Comparison of ENCODE assay signal across 1 cellular context in the genomic region with DNA sequence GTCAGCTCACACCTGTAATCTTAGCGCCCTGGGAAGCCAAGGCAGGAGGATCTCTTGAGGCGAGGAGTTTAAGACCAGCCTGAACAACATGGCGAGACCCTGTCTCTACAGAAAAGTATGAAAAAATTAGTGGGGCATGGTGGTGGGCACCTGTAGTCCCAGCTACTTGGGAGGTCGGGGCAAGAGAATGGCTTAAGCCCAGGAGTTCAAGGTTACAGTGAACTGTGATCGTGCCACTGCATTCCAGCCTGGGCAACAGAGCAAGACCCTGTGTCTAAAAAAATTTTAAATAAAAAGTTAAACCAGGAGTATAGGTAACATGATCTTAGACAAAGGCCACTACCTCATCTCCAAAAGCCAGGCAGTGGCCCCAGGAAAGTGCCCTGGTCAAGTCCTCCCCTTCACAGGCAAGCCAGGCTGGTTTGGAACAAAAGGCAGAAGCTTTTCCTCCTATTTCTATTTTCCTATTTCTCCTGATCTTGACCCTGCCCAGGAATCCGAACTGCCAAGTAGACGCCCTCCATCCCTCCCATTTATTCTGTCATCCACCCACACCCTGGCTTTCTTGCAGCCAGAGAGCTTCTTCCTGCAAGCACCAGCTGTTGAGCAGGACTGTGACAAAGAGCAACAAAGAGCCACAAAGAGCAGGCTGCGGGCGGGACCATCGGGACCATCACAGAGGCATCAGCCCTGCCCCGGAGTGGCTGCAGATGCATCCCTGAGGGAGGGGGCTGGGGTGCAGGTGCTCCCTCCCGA.
TF ChIP-seq lines count a peak whose summit lies in the region.

No MANE protein-coding gene starts in this region.

TF ChIP-seq in HepG2, 621 proteins besides CTCF, POLR2A, EP300 and RAD21 (continued from another document):
- TF ChIP-seq, protein P1, sequence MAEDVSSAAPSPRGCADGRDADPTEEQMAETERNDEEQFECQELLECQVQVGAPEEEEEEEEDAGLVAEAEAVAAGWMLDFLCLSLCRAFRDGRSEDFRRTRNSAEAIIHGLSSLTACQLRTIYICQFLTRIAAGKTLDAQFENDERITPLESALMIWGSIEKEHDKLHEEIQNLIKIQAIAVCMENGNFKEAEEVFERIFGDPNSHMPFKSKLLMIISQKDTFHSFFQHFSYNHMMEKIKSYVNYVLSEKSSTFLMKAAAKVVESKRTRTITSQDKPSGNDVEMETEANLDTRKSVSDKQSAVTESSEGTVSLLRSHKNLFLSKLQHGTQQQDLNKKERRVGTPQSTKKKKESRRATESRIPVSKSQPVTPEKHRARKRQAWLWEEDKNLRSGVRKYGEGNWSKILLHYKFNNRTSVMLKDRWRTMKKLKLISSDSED (CRISPR knock-in tag; IDR thresholded peaks at IDR 0.05): no peak
- TF ChIP-seq ZNF616 (CRISPR knock-in tag; IDR thresholded peaks at IDR 0.05; ENCODE audit: low read depth) (no peak), ZNF891 (CRISPR knock-in tag; IDR thresholded peaks at IDR 0.05) (0 out of 2 replicates have a peak, but pooled peaks have one; percentile 1), ZNF367 (CRISPR knock-in tag; IDR thresholded peaks at IDR 0.05; ENCODE audit: borderline replicate concordance) (no peak), ZFP90 (CRISPR knock-in tag; IDR thresholded peaks at IDR 0.05; ENCODE audit: borderline replicate concordance) (no peak), SP1 (IDR thresholded peaks at IDR 0.05) (no peak), SP1 (CRISPR knock-in tag; IDR thresholded peaks at IDR 0.05) (no peak), ZNF567 (CRISPR knock-in tag; IDR thresholded peaks at IDR 0.05; ENCODE audit: borderline replicate concordance) (peak; percentile 67; the same call in 1 of the 2 replicates), SALL1 (CRISPR knock-in tag; IDR thresholded peaks at IDR 0.05) (0 out of 2 replicates have a peak, but pooled peaks have one; percentile 52), ZNF292 (CRISPR knock-in tag; IDR thresholded peaks at IDR 0.05; ENCODE audit: borderline replicate concordance, low read depth) (peak; percentile 76; the same call in 1 of the 2 replicates), ZNF713 (CRISPR knock-in tag; IDR thresholded peaks at IDR 0.05) (0 out of 2 replicates have a peak, but pooled peaks have one; percentile 30), ZFP82 (CRISPR knock-in tag; IDR thresholded peaks at IDR 0.05; ENCODE audit: borderline replicate concordance) (peak; percentile 54; the same call in 1 of the 2 replicates), ZNF234 (CRISPR knock-in tag; conservative IDR thresholded peaks at IDR 0.05) (no peak), TMF1 (CRISPR knock-in tag; IDR thresholded peaks at IDR 0.05; ENCODE audit: low read depth) (no peak), KDM4B (CRISPR knock-in tag; IDR thresholded peaks at IDR 0.05) (0 out of 2 replicates have a peak, but pooled peaks have one; percentile 18), POGZ (CRISPR knock-in tag; IDR thresholded peaks at IDR 0.05) (peak; percentile 46; the same call in 1 of the 2 replicates), KDM1A (CRISPR knock-in tag; IDR thresholded peaks at IDR 0.05) (0 out of 2 replicates have a peak, but pooled peaks have one; percentile 30), NRL (CRISPR knock-in tag; IDR thresholded peaks at IDR 0.05; ENCODE audit: borderline replicate concordance) (0 out of 2 replicates have a peak, but pooled peaks have one; percentile 23), ZNF460 (CRISPR knock-in tag; IDR thresholded peaks at IDR 0.05; ENCODE audit: borderline replicate concordance) (peak; percentile 83), ZNF121 (CRISPR knock-in tag; IDR thresholded peaks at IDR 0.05) (peak; percentile 97), KMT2B (CRISPR knock-in tag; IDR thresholded peaks at IDR 0.05) (no peak), KLF12 (CRISPR knock-in tag; IDR thresholded peaks at IDR 0.05; ENCODE audit: borderline replicate concordance) (0 out of 2 replicates have a peak, but pooled peaks have one; percentile 43), ZNF143 (CRISPR knock-in tag; IDR thresholded peaks at IDR 0.05) (no peak), ZNF136 (CRISPR knock-in tag; IDR thresholded peaks at IDR 0.05; ENCODE audit: low read depth) (peak; percentile 24; the same call in 1 of the 2 replicates), ZC3H4 (CRISPR knock-in tag; IDR thresholded peaks at IDR 0.05; ENCODE audit: borderline replicate concordance) (peak; percentile 53; the same call in 1 of the 2 replicates), NR1H2 (CRISPR knock-in tag; IDR thresholded peaks at IDR 0.05; ENCODE audit: borderline replicate concordance, low read depth) (peak; percentile 50; the same call in 1 of the 2 replicates), ZNF883 (CRISPR knock-in tag; IDR thresholded peaks at IDR 0.05; ENCODE audit: not compliant biosample characterization) (no peak)
- TF ChIP-seq, protein P2, sequence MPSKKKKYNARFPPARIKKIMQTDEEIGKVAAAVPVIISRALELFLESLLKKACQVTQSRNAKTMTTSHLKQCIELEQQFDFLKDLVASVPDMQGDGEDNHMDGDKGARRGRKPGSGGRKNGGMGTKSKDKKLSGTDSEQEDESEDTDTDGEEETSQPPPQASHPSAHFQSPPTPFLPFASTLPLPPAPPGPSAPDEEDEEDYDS (CRISPR knock-in tag; IDR thresholded peaks at IDR 0.05): 0 out of 2 replicates have a peak, but pooled peaks have one; percentile 21
- TF ChIP-seq, protein P3, sequence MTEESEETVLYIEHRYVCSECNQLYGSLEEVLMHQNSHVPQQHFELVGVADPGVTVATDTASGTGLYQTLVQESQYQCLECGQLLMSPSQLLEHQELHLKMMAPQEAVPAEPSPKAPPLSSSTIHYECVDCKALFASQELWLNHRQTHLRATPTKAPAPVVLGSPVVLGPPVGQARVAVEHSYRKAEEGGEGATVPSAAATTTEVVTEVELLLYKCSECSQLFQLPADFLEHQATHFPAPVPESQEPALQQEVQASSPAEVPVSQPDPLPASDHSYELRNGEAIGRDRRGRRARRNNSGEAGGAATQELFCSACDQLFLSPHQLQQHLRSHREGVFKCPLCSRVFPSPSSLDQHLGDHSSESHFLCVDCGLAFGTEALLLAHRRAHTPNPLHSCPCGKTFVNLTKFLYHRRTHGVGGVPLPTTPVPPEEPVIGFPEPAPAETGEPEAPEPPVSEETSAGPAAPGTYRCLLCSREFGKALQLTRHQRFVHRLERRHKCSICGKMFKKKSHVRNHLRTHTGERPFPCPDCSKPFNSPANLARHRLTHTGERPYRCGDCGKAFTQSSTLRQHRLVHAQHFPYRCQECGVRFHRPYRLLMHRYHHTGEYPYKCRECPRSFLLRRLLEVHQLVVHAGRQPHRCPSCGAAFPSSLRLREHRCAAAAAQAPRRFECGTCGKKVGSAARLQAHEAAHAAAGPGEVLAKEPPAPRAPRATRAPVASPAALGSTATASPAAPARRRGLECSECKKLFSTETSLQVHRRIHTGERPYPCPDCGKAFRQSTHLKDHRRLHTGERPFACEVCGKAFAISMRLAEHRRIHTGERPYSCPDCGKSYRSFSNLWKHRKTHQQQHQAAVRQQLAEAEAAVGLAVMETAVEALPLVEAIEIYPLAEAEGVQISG (CRISPR knock-in tag; IDR thresholded peaks at IDR 0.05): peak; percentile 31; the same call in 1 of the 2 replicates
- TF ChIP-seq, protein P4, sequence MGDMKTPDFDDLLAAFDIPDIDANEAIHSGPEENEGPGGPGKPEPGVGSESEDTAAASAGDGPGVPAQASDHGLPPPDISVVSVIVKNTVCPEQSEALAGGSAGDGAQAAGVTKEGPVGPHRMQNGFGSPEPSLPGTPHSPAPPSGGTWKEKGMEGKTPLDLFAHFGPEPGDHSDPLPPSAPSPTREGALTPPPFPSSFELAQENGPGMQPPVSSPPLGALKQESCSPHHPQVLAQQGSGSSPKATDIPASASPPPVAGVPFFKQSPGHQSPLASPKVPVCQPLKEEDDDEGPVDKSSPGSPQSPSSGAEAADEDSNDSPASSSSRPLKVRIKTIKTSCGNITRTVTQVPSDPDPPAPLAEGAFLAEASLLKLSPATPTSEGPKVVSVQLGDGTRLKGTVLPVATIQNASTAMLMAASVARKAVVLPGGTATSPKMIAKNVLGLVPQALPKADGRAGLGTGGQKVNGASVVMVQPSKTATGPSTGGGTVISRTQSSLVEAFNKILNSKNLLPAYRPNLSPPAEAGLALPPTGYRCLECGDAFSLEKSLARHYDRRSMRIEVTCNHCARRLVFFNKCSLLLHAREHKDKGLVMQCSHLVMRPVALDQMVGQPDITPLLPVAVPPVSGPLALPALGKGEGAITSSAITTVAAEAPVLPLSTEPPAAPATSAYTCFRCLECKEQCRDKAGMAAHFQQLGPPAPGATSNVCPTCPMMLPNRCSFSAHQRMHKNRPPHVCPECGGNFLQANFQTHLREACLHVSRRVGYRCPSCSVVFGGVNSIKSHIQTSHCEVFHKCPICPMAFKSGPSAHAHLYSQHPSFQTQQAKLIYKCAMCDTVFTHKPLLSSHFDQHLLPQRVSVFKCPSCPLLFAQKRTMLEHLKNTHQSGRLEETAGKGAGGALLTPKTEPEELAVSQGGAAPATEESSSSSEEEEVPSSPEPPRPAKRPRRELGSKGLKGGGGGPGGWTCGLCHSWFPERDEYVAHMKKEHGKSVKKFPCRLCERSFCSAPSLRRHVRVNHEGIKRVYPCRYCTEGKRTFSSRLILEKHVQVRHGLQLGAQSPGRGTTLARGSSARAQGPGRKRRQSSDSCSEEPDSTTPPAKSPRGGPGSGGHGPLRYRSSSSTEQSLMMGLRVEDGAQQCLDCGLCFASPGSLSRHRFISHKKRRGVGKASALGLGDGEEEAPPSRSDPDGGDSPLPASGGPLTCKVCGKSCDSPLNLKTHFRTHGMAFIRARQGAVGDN (CRISPR knock-in tag; IDR thresholded peaks at IDR 0.05): peak; percentile 80
- TF ChIP-seq, protein P5, sequence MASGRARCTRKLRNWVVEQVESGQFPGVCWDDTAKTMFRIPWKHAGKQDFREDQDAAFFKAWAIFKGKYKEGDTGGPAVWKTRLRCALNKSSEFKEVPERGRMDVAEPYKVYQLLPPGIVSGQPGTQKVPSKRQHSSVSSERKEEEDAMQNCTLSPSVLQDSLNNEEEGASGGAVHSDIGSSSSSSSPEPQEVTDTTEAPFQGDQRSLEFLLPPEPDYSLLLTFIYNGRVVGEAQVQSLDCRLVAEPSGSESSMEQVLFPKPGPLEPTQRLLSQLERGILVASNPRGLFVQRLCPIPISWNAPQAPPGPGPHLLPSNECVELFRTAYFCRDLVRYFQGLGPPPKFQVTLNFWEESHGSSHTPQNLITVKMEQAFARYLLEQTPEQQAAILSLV (CRISPR knock-in tag; IDR thresholded peaks at IDR 0.05; ENCODE audit: borderline replicate concordance): 0 out of 2 replicates have a peak, but pooled peaks have one; percentile 43
- TF ChIP-seq, protein P6, sequence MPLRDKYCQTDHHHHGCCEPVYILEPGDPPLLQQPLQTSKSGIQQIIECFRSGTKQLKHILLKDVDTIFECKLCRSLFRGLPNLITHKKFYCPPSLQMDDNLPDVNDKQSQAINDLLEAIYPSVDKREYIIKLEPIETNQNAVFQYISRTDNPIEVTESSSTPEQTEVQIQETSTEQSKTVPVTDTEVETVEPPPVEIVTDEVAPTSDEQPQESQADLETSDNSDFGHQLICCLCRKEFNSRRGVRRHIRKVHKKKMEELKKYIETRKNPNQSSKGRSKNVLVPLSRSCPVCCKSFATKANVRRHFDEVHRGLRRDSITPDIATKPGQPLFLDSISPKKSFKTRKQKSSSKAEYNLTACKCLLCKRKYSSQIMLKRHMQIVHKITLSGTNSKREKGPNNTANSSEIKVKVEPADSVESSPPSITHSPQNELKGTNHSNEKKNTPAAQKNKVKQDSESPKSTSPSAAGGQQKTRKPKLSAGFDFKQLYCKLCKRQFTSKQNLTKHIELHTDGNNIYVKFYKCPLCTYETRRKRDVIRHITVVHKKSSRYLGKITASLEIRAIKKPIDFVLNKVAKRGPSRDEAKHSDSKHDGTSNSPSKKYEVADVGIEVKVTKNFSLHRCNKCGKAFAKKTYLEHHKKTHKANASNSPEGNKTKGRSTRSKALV (CRISPR knock-in tag; IDR thresholded peaks at IDR 0.05): no peak
- TF ChIP-seq, protein P7, sequence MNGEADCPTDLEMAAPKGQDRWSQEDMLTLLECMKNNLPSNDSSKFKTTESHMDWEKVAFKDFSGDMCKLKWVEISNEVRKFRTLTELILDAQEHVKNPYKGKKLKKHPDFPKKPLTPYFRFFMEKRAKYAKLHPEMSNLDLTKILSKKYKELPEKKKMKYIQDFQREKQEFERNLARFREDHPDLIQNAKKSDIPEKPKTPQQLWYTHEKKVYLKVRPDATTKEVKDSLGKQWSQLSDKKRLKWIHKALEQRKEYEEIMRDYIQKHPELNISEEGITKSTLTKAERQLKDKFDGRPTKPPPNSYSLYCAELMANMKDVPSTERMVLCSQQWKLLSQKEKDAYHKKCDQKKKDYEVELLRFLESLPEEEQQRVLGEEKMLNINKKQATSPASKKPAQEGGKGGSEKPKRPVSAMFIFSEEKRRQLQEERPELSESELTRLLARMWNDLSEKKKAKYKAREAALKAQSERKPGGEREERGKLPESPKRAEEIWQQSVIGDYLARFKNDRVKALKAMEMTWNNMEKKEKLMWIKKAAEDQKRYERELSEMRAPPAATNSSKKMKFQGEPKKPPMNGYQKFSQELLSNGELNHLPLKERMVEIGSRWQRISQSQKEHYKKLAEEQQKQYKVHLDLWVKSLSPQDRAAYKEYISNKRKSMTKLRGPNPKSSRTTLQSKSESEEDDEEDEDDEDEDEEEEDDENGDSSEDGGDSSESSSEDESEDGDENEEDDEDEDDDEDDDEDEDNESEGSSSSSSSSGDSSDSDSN (CRISPR knock-in tag; IDR thresholded peaks at IDR 0.05): 0 out of 2 replicates have a peak, but pooled peaks have one; percentile 25
- TF ChIP-seq, protein P8, sequence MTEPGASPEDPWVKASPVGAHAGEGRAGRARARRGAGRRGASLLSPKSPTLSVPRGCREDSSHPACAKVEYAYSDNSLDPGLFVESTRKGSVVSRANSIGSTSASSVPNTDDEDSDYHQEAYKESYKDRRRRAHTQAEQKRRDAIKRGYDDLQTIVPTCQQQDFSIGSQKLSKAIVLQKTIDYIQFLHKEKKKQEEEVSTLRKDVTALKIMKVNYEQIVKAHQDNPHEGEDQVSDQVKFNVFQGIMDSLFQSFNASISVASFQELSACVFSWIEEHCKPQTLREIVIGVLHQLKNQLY (CRISPR knock-in tag; IDR thresholded peaks at IDR 0.05): 0 out of 2 replicates have a peak, but pooled peaks have one; percentile 19
